In the genomic region with DNA sequence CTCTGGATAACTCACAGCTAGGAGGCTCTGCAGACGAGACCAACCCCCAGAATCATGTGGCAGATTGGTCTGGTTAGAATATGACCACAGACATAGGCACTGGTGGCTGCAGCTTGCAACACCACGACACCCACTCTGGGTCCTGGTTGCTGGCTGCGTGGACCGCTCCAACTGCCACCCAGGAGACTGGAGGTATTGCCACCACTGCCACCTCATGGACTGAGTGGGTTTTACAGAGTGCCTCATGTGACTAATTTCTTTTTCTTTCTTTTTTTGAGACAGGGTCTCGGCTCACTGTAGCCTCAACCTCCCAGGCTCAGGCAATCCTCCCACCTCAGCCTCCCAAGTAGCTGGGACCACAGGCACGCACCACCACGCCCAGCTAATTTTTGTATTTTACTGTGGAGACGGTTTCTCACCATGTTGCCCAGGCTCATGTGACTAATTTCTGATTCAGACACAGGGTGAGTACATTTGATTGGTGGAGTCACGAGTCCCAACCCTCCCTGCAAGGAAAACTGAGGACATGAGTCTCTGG, we compare ENCODE assay signal across 8 cellular contexts. TPM values are rescaled to one million over a fixed set of nuclear protein-coding genes. Genes with fewer than 3 reads are reported as not detected.
DNase-seq lines count a peak whose midpoint lies in the region; ATAC-seq and TF ChIP-seq lines count a peak whose summit lies in the region.

No MANE protein-coding gene starts in this region.

- no peaks in the 10 kb centered on the region for H3K9me3 ChIP-seq in NT2/D1 (ENCODE audit: insufficient read depth, low read length)
- H3K9me3 ChIP-seq in mucosa of rectum (ENCODE audit: control insufficient read depth in 2 of 2, low read length in 2 of 2): no peaks in the 10 kb centered on the region

- peak overlapping the region; percentile 64 for H3K27ac Mint-ChIP-seq in endothelial cell (ENCODE audit: unreplicated experiment)
- peak overlapping the region; percentile 73 for H3K27ac Mint-ChIP-seq in stimulated activated naive B cell treated with anti-CD40 and anti-IgM and Interleukin-4, amounts not matched to agents 10 μg/mL and 1 μg/mL and 100 μg/mL, for 72 hours

- H3K27me3 ChIP-seq in NT2/D1 (ENCODE audit: insufficient read depth, insufficient read length): no peaks in the 10 kb centered on the region
- H3K27me3 ChIP-seq in mucosa of rectum (ENCODE audit: control insufficient read depth in 2 of 2, insufficient read depth in 2 of 2, low read length in 2 of 2): no peaks in the 10 kb centered on the region

- DNase-seq in DMS114 treated with DMSO at 0.1 percent for 48 hours (lab: John Stamatoyannopoulos, UW; ENCODE audit: unreplicated experiment) (peak; percentile 29), HFF-Myc (ENCODE audit: extremely low read depth, low read depth) (no peak), NT2/D1 (ENCODE audit: low read depth, low spot score) (peak; percentile 25), endothelial cell (ENCODE audit: low spot score) (peak; percentile 63)
- DNase-seq in activated CD8-positive, alpha-beta memory T cell treated with anti-CD3 and anti-CD28 coated beads for 48 hours (ENCODE audit: low read depth in 2 of 3, low spot score in 2 of 3): peak in 2 of 3 experiments; percentile 6 to 23
- peak; percentile 50 for DNase-seq in stimulated activated naive B cell treated with anti-CD40 and anti-IgM and Interleukin-4, amounts not matched to agents 10 μg/mL and 1 μg/mL and 100 μg/mL, for 72 hours

- H3K27ac ChIP-seq in mucosa of rectum (ENCODE audit: low read depth in 2 of 2, low read length in 2 of 2): peak overlapping the region; percentile 11 to 25

- H3K4me3 Mint-ChIP-seq in endothelial cell (ENCODE audit: unreplicated experiment): no peak overlapping the region
- peak overlapping the region; percentile 66 to 80 for H3K4me3 Mint-ChIP-seq in stimulated activated naive B cell treated with anti-CD40 and anti-IgM and Interleukin-4, amounts not matched to agents 10 μg/mL and 1 μg/mL and 100 μg/mL, for 72 hours

- ATAC-seq in stimulated activated naive B cell treated with anti-CD40 and anti-IgM and Interleukin-4, amounts not matched to agents 10 μg/mL and 1 μg/mL and 100 μg/mL, for 72 hours (replicated peaks): peak; percentile 72 to 77
- no peak for ATAC-seq in GM21576 (IDR thresholded peaks at IDR 0.05; ENCODE audit: unreplicated experiment)

- H3K36me3 Mint-ChIP-seq in endothelial cell (ENCODE audit: low read depth, unreplicated experiment): no peaks in the 10 kb centered on the region
- H3K36me3 Mint-ChIP-seq in stimulated activated naive B cell treated with anti-CD40 and anti-IgM and Interleukin-4, amounts not matched to agents 10 μg/mL and 1 μg/mL and 100 μg/mL, for 72 hours: no peaks in the 10 kb centered on the region

- H3K9ac ChIP-seq in NT2/D1 (ENCODE audit: insufficient read length, low read depth) (no peak overlapping the region), mucosa of rectum (ENCODE audit: low read depth in 1 of 2, low read length in 2 of 2) (peak overlapping the region; percentile 9 to 58)

- H3K36me3 ChIP-seq in NT2/D1 (ENCODE audit: insufficient read depth, insufficient read length, low read length) (no peaks in the 10 kb centered on the region), mucosa of rectum (ENCODE audit: control insufficient read depth in 2 of 2, insufficient read depth in 2 of 2, low read length in 2 of 2) (no peaks in the 10 kb centered on the region)

- H3K4me1 ChIP-seq in NT2/D1 (ENCODE audit: insufficient read depth, insufficient read length) (peaks cover 11% of the 10 kb centered on the region), mucosa of rectum (ENCODE audit: control insufficient read depth in 2 of 2, insufficient read depth in 2 of 2, low read length in 2 of 2) (peaks cover 7 to 32% of the 10 kb centered on the region in 2 donors)

- peaks cover 32% of the 10 kb centered on the region for H3K4me1 Mint-ChIP-seq in endothelial cell (ENCODE audit: unreplicated experiment)
- H3K4me1 Mint-ChIP-seq in stimulated activated naive B cell treated with anti-CD40 and anti-IgM and Interleukin-4, amounts not matched to agents 10 μg/mL and 1 μg/mL and 100 μg/mL, for 72 hours: peaks cover 34 to 51% of the 10 kb centered on the region in 2 donors

- H3K4me3 ChIP-seq in HFF-Myc (replicated peaks; ENCODE audit: low read depth, low read length) (no peak overlapping the region), NT2/D1 (ENCODE audit: insufficient read length, low read depth) (no peak overlapping the region), mucosa of rectum (ENCODE audit: low read length in 2 of 2) (peak overlapping the region in 1 of 2 donors; percentile 41)

- H3K27me3 Mint-ChIP-seq in endothelial cell (ENCODE audit: unreplicated experiment): peaks cover 2% of the 10 kb centered on the region
- H3K27me3 Mint-ChIP-seq in stimulated activated naive B cell treated with anti-CD40 and anti-IgM and Interleukin-4, amounts not matched to agents 10 μg/mL and 1 μg/mL and 100 μg/mL, for 72 hours: no peaks in the 10 kb centered on the region

- H3K9me3 Mint-ChIP-seq in endothelial cell (ENCODE audit: unreplicated experiment): no peaks in the 10 kb centered on the region
- H3K9me3 Mint-ChIP-seq in stimulated activated naive B cell treated with anti-CD40 and anti-IgM and Interleukin-4, amounts not matched to agents 10 μg/mL and 1 μg/mL and 100 μg/mL, for 72 hours: no peaks in the 10 kb centered on the region

- peak; percentile 42 for TF ChIP-seq CTCF in HFF-Myc (IDR thresholded peaks at IDR 0.05; ENCODE audit: low read depth, low read length, missing control alignments)
- peak; percentile 55 for TF ChIP-seq CTCF in endothelial cell (IDR thresholded peaks at IDR 0.05; ENCODE audit: unreplicated experiment)

RNA-seq across cellular contexts. Expression of a gene that starts 29.9 kb away (rescaled TPM):
- not detected for total RNA-seq in endothelial cell (ENCODE audit: unreplicated experiment)

RNA-seq across cellular contexts. Expression of a gene that starts 45.2 kb away (rescaled TPM):
- total RNA-seq in endothelial cell (ENCODE audit: unreplicated experiment): 255 TPM
